Comparison of ENCODE assay signal across 25 cellular contexts in the genomic region with DNA sequence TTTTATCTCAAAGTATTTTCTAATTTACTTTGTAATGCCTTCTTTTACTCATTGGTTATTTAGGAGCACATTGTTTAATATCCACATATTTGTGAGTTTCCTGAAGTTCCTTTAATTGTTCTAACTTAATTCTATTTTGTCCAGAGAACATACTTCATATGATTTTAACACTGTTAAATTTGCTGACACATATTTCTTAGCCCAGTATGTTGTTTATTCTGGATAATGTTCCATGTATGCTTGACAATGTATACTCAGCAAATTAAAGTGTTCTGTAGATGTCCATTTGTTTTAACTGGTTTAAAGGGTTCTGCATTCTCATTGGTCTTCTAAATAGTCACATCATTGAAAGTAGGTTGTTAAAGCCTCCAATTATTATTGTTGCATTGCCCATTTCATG.
"Had no signal": no experiment of that assay in that cellular context is flagged by ENCODE, and none has a peak within 500 bp of the region (broad histone marks: within the 10 kb centered on the region; RNA-seq: fewer than 3 reads in every experiment).

No MANE protein-coding gene starts in this region.

- H3K36me3 ChIP-seq: neural progenitor cell, ovary, stomach, thoracic aorta, thyroid gland, tibial nerve, upper lobe of left lung, vagina had no signal

- H2AFZ ChIP-seq: neural progenitor cell, parathyroid adenoma had no signal

- H3K4me1 ChIP-seq: neural progenitor cell, parathyroid adenoma, psoas muscle, stomach, thyroid gland, tibial nerve, upper lobe of left lung, vagina had no signal

- H3K79me2 ChIP-seq: parathyroid adenoma had no signal

- H3K27me3 ChIP-seq: neural progenitor cell, ovary, stomach, thyroid gland, tibial nerve, upper lobe of left lung, vagina had no signal

- H3K27ac ChIP-seq: neural progenitor cell, ovary, parathyroid adenoma, psoas muscle, skin epidermis, stomach, thoracic aorta, thyroid gland, tibial nerve, upper lobe of left lung, vagina had no signal

- H3K4me2 ChIP-seq: neural progenitor cell had no signal

- H3K9me3 ChIP-seq: ovary, psoas muscle, stomach, thoracic aorta, thyroid gland, tibial nerve, upper lobe of left lung, vagina had no signal

- H3K9ac ChIP-seq: neural progenitor cell, parathyroid adenoma had no signal

- H3K4me3 ChIP-seq: neural progenitor cell, ovary, psoas muscle, skin epidermis, stomach, thoracic aorta, thyroid gland, tibial nerve, upper lobe of left lung, vagina had no signal

- DNase-seq: natural killer cell; occipital lobe; ovary; posterior cingulate gyrus; psoas muscle; right cardiac atrium; stimulated activated CD4-positive, alpha-beta T cell treated with anti-CD3 and anti-CD28 coated beads, Interleukin-15, amount 100 ng/mL, for 24 hours; stimulated activated CD4-positive, alpha-beta T cell treated with anti-CD3 and anti-CD28 coated beads, Interleukin-2, amount 100 ng/mL, for 24 hours; stimulated activated CD4-positive, alpha-beta T cell treated with anti-CD3 and anti-CD28 coated beads, Interleukin-2, amount 100 ng/mL, for 48 hours; stimulated activated CD4-positive, alpha-beta T cell treated with anti-CD3 and anti-CD28 coated beads, Interleukin-4, amount 100 ng/mL, for 24 hours; stimulated activated naive B cell treated with anti-CD40 and anti-IgM and Interleukin-4, amounts not matched to agents 10 μg/mL and 1 μg/mL and 100 μg/mL, for 72 hours; stimulated activated naive CD4-positive, alpha-beta T cell treated with Interleukin-2 at 50 U/mL for 16 hours; stomach; thyroid gland; trophoblast cell; upper lobe of left lung had no signal

- ATAC-seq: natural killer cell; psoas muscle; right cardiac atrium; sciatic nerve; stimulated activated effector memory CD8-positive, alpha-beta T cell treated with anti-CD3 and anti-CD28 coated beads, Interleukin-12 subunit alpha, Interleukin-12 subunit beta, amount 100 ng/mL, for 72 hours; stimulated activated naive B cell treated with anti-CD40 and anti-IgM and Interleukin-4, amounts not matched to agents 10 μg/mL and 1 μg/mL and 100 μg/mL, for 72 hours had no signal

- FAIRE-seq: urothelium cell line had no signal
